Comparison of ENCODE assay signal across 17 cellular contexts in the genomic region with DNA sequence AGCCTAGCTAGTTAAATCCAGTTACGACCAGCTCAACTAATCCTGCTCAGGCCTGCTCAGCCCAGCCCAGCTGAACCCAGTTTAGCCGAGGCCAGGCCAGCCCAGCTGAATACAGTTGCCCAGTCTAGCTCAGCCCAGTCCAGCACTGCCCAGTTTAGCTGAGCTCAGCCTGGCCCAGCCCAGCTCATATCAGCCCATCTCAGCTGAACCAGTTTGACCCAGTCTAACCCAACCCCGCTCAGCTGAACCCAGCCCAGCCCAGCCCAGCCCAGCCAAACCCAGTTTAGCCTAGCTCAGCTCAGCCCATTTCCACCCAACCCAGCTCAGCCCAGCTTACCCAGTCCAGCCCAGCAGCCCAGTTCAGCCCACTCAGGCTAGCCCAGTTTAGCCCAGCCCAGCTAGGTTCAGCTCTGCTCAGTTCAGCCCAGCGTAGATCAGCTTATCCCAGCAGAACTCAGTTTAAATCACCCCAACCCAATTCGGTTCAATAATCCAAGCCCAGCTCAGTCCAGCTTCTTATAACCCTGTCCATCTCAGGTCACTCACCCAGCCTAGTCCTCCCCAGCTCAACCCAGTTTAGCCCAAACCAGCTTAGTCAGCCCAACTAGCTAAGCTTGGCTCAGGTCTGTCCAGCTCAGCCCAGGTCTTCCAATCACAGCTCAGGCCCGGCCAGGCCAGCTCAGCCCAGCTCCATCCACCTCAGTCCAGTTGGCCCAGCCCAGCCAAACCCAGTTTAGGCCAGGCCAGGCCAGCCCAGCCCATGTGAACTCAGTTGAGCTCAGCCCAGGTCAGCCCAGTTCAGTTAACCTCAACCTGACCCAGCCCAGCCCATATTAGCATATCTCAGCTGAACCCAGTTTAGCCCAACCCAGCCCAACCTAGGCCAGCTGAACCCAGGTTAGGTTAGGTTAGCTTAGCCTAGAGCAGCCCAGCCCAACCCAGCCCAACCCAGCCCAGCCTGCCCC.
A peak's percentile ranks its signal among the peaks of the same experiment; 100 is the strongest.
DNase-seq lines count a peak whose midpoint lies in the region; ATAC-seq and TF ChIP-seq lines count a peak whose summit lies in the region.
"Had no signal": no experiment of that assay in that cellular context is flagged by ENCODE, and none has a peak within 500 bp of the region (broad histone marks: within the 10 kb centered on the region; RNA-seq: fewer than 3 reads in every experiment).

No MANE protein-coding gene starts in this region.

- no peaks in the 10 kb centered on the region for H3K4me1 Mint-ChIP-seq in activated T-cell treated with anti-CD3 and anti-CD28 coated beads, Interleukin-2, amount 50 U/mL, for 4 hours (ENCODE audit: low read depth)
- H3K4me1 Mint-ChIP-seq in stimulated activated memory B cell treated with anti-CD40 and anti-IgM and Interleukin-4, amounts not matched to agents 10 μg/mL and 1 μg/mL and 100 μg/mL, for 72 hours, result peaks cover 37% of the 10 kb centered on the region

- H3K9me3 ChIP-seq in NT2/D1 (ENCODE audit: insufficient read depth, low read length), result no peaks in the 10 kb centered on the region
- H3K9me3 ChIP-seq in esophagus muscularis mucosa, result no peaks in the 10 kb centered on the region
- H3K9me3 ChIP-seq: gastroesophageal sphincter, upper lobe of right lung had no signal

- DNase-seq in activated T-cell treated with anti-CD3 and anti-CD28 coated beads, Interleukin-2, amount 50 U/mL, for 4 hours, result peak; percentile 3
- no peak for DNase-seq in activated T-cell treated with anti-CD3 and anti-CD28 coated beads, Interleukin-2, amount 50 U/mL, for 48 hours
- peak; percentile 8 for DNase-seq in NT2/D1 (ENCODE audit: low read depth, low spot score)
- DNase-seq in esophagus muscularis mucosa (ENCODE audit: extremely low spot score), result peak; percentile 83
- no peak for DNase-seq in NCI-H187 treated with DMSO at 0.1 percent for 48 hours (lab: John Stamatoyannopoulos, UW)
- no peak for DNase-seq in NCI-H2029 (lab: John Stamatoyannopoulos, UW)
- DNase-seq: activated gamma-delta T cell treated with Interleukin-2 at 50 U/mL for 16 hours, NCI-H187, NCI-H524, PC-9, SW 1271, upper lobe of right lung had no signal

- 75% methylated on average over 2 of the region's 6 CpGs for WGBS in esophagus muscularis mucosa

- intact Hi-C loops in esophagus muscularis mucosa (cut with DNase I), result no loop called here

- no peak for TF ChIP-seq EP300 in esophagus muscularis mucosa (IDR thresholded peaks at IDR 0.05)

- H3K4me3 ChIP-seq in NT2/D1 (ENCODE audit: insufficient read length, low read depth), result no peak overlapping the region
- H3K4me3 ChIP-seq in esophagus muscularis mucosa, result no peak overlapping the region
- H3K4me3 ChIP-seq: gastroesophageal sphincter, PC-9, upper lobe of right lung had no signal

- TF ChIP-seq CTCF in esophagus muscularis mucosa (IDR thresholded peaks at IDR 0.05), result no peak

- no peak overlapping the region for H3K9ac ChIP-seq in NT2/D1 (ENCODE audit: insufficient read length, low read depth)

- no peaks in the 10 kb centered on the region for H3K9me3 Mint-ChIP-seq in activated T-cell treated with anti-CD3 and anti-CD28 coated beads, Interleukin-2, amount 50 U/mL, for 4 hours
- H3K9me3 Mint-ChIP-seq in stimulated activated memory B cell treated with anti-CD40 and anti-IgM and Interleukin-4, amounts not matched to agents 10 μg/mL and 1 μg/mL and 100 μg/mL, for 72 hours, result no peaks in the 10 kb centered on the region
- H3K9me3 Mint-ChIP-seq: natural killer cell treated with Interleukin-12 subunit alpha and Interleukin-12 subunit beta and Interleukin-15 and Interleukin-18, amount 100 ng/mL, for 72 hours; stimulated activated naive CD8-positive, alpha-beta T cell treated with anti-CD3 and anti-CD28 coated beads, Interleukin-15, Interleukin-2, amounts not matched to agents 100 ng/mL and 50 ng/mL, for 24 hours had no signal

- peak overlapping the region; percentile 90 for H3K27ac Mint-ChIP-seq in stimulated activated memory B cell treated with anti-CD40 and anti-IgM and Interleukin-4, amounts not matched to agents 10 μg/mL and 1 μg/mL and 100 μg/mL, for 72 hours
- H3K27ac Mint-ChIP-seq: natural killer cell treated with Interleukin-12 subunit alpha and Interleukin-12 subunit beta and Interleukin-15 and Interleukin-18, amount 100 ng/mL, for 72 hours; stimulated activated naive CD8-positive, alpha-beta T cell treated with anti-CD3 and anti-CD28 coated beads, Interleukin-15, Interleukin-2, amounts not matched to agents 100 ng/mL and 50 ng/mL, for 24 hours had no signal

- no peak for TF ChIP-seq POLR2A in esophagus muscularis mucosa (IDR thresholded peaks at IDR 0.05; ENCODE audit: low read depth)

- no peak overlapping the region for H3K27ac ChIP-seq in esophagus muscularis mucosa (replicated peaks in 1 of 4)
- H3K27ac ChIP-seq: gastroesophageal sphincter, PC-9, upper lobe of right lung had no signal

- no peak overlapping the region for H3K4me3 Mint-ChIP-seq in activated T-cell treated with anti-CD3 and anti-CD28 coated beads, Interleukin-2, amount 50 U/mL, for 4 hours
- H3K4me3 Mint-ChIP-seq in stimulated activated memory B cell treated with anti-CD40 and anti-IgM and Interleukin-4, amounts not matched to agents 10 μg/mL and 1 μg/mL and 100 μg/mL, for 72 hours, result peak overlapping the region; percentile 84
- H3K4me3 Mint-ChIP-seq: natural killer cell treated with Interleukin-12 subunit alpha and Interleukin-12 subunit beta and Interleukin-15 and Interleukin-18, amount 100 ng/mL, for 72 hours; stimulated activated naive CD8-positive, alpha-beta T cell treated with anti-CD3 and anti-CD28 coated beads, Interleukin-15, Interleukin-2, amounts not matched to agents 100 ng/mL and 50 ng/mL, for 24 hours had no signal

- H3K4me1 ChIP-seq in NT2/D1 (ENCODE audit: insufficient read depth, insufficient read length) (peaks cover 5% of the 10 kb centered on the region), esophagus muscularis mucosa (no peaks in the 10 kb centered on the region)
- H3K4me1 ChIP-seq: gastroesophageal sphincter, upper lobe of right lung had no signal

- no peaks in the 10 kb centered on the region for H3K36me3 Mint-ChIP-seq in activated T-cell treated with anti-CD3 and anti-CD28 coated beads, Interleukin-2, amount 50 U/mL, for 4 hours (ENCODE audit: insufficient read depth)
- peaks cover 23% of the 10 kb centered on the region for H3K36me3 Mint-ChIP-seq in stimulated activated memory B cell treated with anti-CD40 and anti-IgM and Interleukin-4, amounts not matched to agents 10 μg/mL and 1 μg/mL and 100 μg/mL, for 72 hours
- H3K36me3 Mint-ChIP-seq: natural killer cell treated with Interleukin-12 subunit alpha and Interleukin-12 subunit beta and Interleukin-15 and Interleukin-18, amount 100 ng/mL, for 72 hours had no signal

- H3K36me3 ChIP-seq in NT2/D1 (ENCODE audit: insufficient read depth, insufficient read length, low read length) (no peaks in the 10 kb centered on the region), esophagus muscularis mucosa (no peaks in the 10 kb centered on the region)
- H3K36me3 ChIP-seq: gastroesophageal sphincter, upper lobe of right lung had no signal

- ATAC-seq in activated T-cell treated with anti-CD3 and anti-CD28 coated beads, Interleukin-2, amount 50 U/mL, for 4 hours, result no peak
- ATAC-seq in stimulated activated memory B cell treated with anti-CD40 and anti-IgM and Interleukin-4, amounts not matched to agents 10 μg/mL and 1 μg/mL and 100 μg/mL, for 72 hours, result no peak
- no peak for ATAC-seq in GM18909 (IDR thresholded peaks at IDR 0.05; ENCODE audit: poor library complexity, unreplicated experiment)
- ATAC-seq: gastroesophageal sphincter, upper lobe of right lung had no signal

- no peaks in the 10 kb centered on the region for H3K27me3 ChIP-seq in NT2/D1 (ENCODE audit: insufficient read depth, insufficient read length)
- H3K27me3 ChIP-seq in esophagus muscularis mucosa, result peaks cover 0 to 6% (median 0%) of the 10 kb centered on the region in 4 donors
- H3K27me3 ChIP-seq: gastroesophageal sphincter, upper lobe of right lung had no signal

- no peaks in the 10 kb centered on the region for H3K27me3 Mint-ChIP-seq in activated T-cell treated with anti-CD3 and anti-CD28 coated beads, Interleukin-2, amount 50 U/mL, for 4 hours (ENCODE audit: low read depth)
- H3K27me3 Mint-ChIP-seq in stimulated activated memory B cell treated with anti-CD40 and anti-IgM and Interleukin-4, amounts not matched to agents 10 μg/mL and 1 μg/mL and 100 μg/mL, for 72 hours, result no peaks in the 10 kb centered on the region
- H3K27me3 Mint-ChIP-seq: natural killer cell treated with Interleukin-12 subunit alpha and Interleukin-12 subunit beta and Interleukin-15 and Interleukin-18, amount 100 ng/mL, for 72 hours; stimulated activated naive CD8-positive, alpha-beta T cell treated with anti-CD3 and anti-CD28 coated beads, Interleukin-15, Interleukin-2, amounts not matched to agents 100 ng/mL and 50 ng/mL, for 24 hours had no signal

Comparison
In these comparisons a context has a peak if more than half of its experiments do, and no peak if none do; other contexts are left out.
1. DNase-seq: peak in activated T-cell treated with anti-CD3 and anti-CD28 coated beads, Interleukin-2, amount 50 U/mL, for 4 hours (single experiment), NT2/D1 (single experiment) and esophagus muscularis mucosa (single experiment); none in activated T-cell treated with anti-CD3 and anti-CD28 coated beads, Interleukin-2, amount 50 U/mL, for 48 hours (0 of 2), NCI-H187 treated with DMSO at 0.1 percent for 48 hours (single experiment) and NCI-H2029 (single experiment).